Comparison of ENCODE assay signal across 1 cellular context in the genomic region with DNA sequence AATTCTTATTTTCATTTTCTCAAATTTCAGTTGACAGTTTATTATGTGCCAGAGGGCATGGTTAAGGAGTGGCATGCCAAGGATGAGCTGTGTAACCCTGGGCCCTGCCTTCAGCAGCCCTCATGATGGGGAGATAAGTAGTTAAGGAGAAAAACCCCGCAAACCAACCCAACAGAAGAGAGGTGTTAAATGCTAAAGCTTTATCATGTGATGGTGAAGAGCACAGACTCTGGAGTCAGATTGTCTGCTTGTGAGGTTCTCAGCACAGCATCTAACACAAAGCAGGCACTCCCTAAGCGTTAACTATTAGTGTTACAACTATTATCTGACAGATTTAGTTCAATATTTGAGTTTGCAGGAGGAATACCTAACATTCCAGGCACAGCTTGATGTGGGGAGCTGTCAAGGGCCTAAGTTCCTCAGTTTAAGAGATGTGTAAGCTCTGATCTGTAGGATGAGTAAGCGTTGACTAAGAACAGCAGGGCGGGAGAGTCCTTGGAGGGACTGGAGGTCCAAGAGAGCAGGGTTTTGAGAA.
TF ChIP-seq lines count a peak whose summit lies in the region.

No MANE protein-coding gene starts in this region.

TF ChIP-seq in GM23338, 12 proteins besides CTCF, POLR2A, EP300 and RAD21 (continued from another document):
- TF ChIP-seq, protein P1, sequence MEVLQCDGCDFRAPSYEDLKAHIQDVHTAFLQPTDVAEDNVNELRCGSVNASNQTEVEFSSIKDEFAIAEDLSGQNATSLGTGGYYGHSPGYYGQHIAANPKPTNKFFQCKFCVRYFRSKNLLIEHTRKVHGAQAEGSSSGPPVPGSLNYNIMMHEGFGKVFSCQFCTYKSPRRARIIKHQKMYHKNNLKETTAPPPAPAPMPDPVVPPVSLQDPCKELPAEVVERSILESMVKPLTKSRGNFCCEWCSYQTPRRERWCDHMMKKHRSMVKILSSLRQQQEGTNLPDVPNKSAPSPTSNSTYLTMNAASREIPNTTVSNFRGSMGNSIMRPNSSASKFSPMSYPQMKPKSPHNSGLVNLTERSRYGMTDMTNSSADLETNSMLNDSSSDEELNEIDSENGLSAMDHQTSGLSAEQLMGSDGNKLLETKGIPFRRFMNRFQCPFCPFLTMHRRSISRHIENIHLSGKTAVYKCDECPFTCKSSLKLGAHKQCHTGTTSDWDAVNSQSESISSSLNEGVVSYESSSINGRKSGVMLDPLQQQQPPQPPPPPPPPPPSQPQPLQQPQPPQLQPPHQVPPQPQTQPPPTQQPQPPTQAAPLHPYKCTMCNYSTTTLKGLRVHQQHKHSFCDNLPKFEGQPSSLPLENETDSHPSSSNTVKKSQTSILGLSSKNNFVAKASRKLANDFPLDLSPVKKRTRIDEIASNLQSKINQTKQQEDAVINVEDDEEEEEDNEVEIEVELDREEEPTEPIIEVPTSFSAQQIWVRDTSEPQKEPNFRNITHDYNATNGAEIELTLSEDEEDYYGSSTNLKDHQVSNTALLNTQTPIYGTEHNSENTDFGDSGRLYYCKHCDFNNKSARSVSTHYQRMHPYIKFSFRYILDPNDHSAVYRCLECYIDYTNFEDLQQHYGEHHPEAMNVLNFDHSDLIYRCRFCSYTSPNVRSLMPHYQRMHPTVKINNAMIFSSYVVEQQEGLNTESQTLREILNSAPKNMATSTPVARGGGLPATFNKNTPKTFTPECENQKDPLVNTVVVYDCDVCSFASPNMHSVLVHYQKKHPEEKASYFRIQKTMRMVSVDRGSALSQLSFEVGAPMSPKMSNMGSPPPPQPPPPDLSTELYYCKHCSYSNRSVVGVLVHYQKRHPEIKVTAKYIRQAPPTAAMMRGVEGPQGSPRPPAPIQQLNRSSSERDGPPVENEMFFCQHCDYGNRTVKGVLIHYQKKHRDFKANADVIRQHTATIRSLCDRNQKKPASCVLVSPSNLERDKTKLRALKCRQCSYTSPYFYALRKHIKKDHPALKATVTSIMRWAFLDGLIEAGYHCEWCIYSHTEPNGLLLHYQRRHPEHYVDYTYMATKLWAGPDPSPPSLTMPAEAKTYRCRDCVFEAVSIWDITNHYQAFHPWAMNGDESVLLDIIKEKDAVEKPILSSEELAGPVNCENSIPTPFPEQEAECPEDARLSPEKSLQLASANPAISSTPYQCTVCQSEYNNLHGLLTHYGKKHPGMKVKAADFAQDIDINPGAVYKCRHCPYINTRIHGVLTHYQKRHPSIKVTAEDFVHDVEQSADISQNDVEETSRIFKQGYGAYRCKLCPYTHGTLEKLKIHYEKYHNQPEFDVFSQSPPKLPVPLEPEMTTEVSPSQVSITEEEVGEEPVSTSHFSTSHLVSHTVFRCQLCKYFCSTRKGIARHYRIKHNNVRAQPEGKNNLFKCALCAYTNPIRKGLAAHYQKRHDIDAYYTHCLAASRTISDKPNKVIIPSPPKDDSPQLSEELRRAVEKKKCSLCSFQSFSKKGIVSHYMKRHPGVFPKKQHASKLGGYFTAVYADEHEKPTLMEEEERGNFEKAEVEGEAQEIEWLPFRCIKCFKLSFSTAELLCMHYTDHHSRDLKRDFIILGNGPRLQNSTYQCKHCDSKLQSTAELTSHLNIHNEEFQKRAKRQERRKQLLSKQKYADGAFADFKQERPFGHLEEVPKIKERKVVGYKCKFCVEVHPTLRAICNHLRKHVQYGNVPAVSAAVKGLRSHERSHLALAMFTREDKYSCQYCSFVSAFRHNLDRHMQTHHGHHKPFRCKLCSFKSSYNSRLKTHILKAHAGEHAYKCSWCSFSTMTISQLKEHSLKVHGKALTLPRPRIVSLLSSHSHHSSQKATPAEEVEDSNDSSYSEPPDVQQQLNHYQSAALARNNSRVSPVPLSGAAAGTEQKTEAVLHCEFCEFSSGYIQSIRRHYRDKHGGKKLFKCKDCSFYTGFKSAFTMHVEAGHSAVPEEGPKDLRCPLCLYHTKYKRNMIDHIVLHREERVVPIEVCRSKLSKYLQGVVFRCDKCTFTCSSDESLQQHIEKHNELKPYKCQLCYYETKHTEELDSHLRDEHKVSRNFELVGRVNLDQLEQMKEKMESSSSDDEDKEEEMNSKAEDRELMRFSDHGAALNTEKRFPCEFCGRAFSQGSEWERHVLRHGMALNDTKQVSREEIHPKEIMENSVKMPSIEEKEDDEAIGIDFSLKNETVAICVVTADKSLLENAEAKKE (CRISPR knock-in tag; IDR thresholded peaks at IDR 0.05) = peak; percentile 75
- TF ChIP-seq NANOG (IDR thresholded peaks at IDR 0.05; ENCODE audit: borderline replicate concordance) = 0 out of 2 replicates have a peak, but pooled peaks have one; percentile 60
